ENCODE assay signal across 8 cellular contexts in genomic region chr13:29847501-29847983, GRCh38. TPM values are rescaled to one million over a fixed set of nuclear protein-coding genes. Genes with fewer than 3 reads are reported as not detected.
A peak's percentile ranks its signal among the peaks of the same experiment; 100 is the strongest.
DNase-seq lines count a peak whose midpoint lies in the region; ATAC-seq and TF ChIP-seq lines count a peak whose summit lies in the region.

No MANE protein-coding gene starts in this region.

- no peaks in the 10 kb centered on the region for H4K20me1 ChIP-seq in DND-41 (ENCODE audit: insufficient read depth, low read length)

- H3K4me1 ChIP-seq in DND-41 (ENCODE audit: insufficient read depth, low read length) (peaks cover 28% of the 10 kb centered on the region), adipocyte (ENCODE audit: control insufficient read depth, insufficient read depth, low read length) (peaks cover 43% of the 10 kb centered on the region), skeletal muscle tissue (ENCODE audit: control insufficient read depth in 3 of 3, insufficient read depth in 3 of 3, low read length in 3 of 3) (peaks cover 4 to 28% (median 9%) of the 10 kb centered on the region in 3 donors)

- peaks cover 17% of the 10 kb centered on the region for H3K79me2 ChIP-seq in DND-41 (ENCODE audit: insufficient read depth, low read length)

- no peaks in the 10 kb centered on the region for H3K36me3 ChIP-seq in DND-41 (ENCODE audit: insufficient read depth, low read length)
- H3K36me3 ChIP-seq in adipocyte (ENCODE audit: control insufficient read depth, insufficient read depth, low read length, severe bottlenecking), result no peaks in the 10 kb centered on the region
- no peaks in the 10 kb centered on the region for H3K36me3 ChIP-seq in skeletal muscle tissue (ENCODE audit: control insufficient read depth in 3 of 3, insufficient read depth in 3 of 3, low read length in 3 of 3)

- H3K4me2 ChIP-seq in DND-41 (ENCODE audit: insufficient read depth, low read length), result peak overlapping the region; percentile 60

- H3K27me3 ChIP-seq in DND-41 (ENCODE audit: insufficient read depth, low read length, poor library complexity) (no peaks in the 10 kb centered on the region), adipocyte (replicated peaks; ENCODE audit: control insufficient read depth, insufficient read depth, low read length) (no peaks in the 10 kb centered on the region), skeletal muscle tissue (ENCODE audit: control insufficient read depth in 3 of 3, insufficient read depth in 3 of 3, low read length in 3 of 3) (no peaks in the 10 kb centered on the region)

- no peak overlapping the region for H3K27ac ChIP-seq in DND-41 (ENCODE audit: low read length)
- peak overlapping the region; percentile 28 for H3K27ac ChIP-seq in skeletal muscle tissue (ENCODE audit: low read depth, low read length)

- H3K4me1 Mint-ChIP-seq in immature natural killer cell, result peaks cover 41 to 70% of the 10 kb centered on the region in 2 donors

- H3K27me3 Mint-ChIP-seq in immature natural killer cell (ENCODE audit: low read depth in 3 of 3), result peaks cover 3 to 11% (median 9%) of the 10 kb centered on the region in 3 donors

- no peak overlapping the region for H2AFZ ChIP-seq in DND-41 (ENCODE audit: low read depth, low read length)

- H3K9ac ChIP-seq in DND-41 (ENCODE audit: low read depth, low read length) (peak overlapping the region; percentile 6; the same call in 1 of the 2 replicates), adipocyte (ENCODE audit: low read length) (peak overlapping the region; percentile 80), skeletal muscle tissue (ENCODE audit: low read depth in 1 of 3, low read length in 3 of 3) (peak overlapping the region; percentile 66 to 86 (median 71))

- H3K4me3 ChIP-seq in DND-41 (ENCODE audit: low read depth in 1 of 2, low read length in 2 of 2) (peak overlapping the region in 1 of 2 experiments; percentile 40; a peak in 2 of 4 replicates), adipocyte (ENCODE audit: low read length) (peak overlapping the region; percentile 84), skeletal muscle tissue (ENCODE audit: low read length in 3 of 3) (peak overlapping the region; percentile 63 to 92 (median 64))

- no peak for DNase-seq in DND-41
- peak; percentile 83 for DNase-seq in M059J (ENCODE audit: low read depth)
- DNase-seq in adipocyte (ENCODE audit: low read depth), result peak; percentile 69
- peak in 2 of 3 donors; percentile 11 to 21 for DNase-seq in immature natural killer cell
- no peak for DNase-seq in 8988T
- DNase-seq in NCI-H1930 (lab: John Stamatoyannopoulos, UW), result no peak

- no peaks in the 10 kb centered on the region for H3K9me3 ChIP-seq in DND-41 (ENCODE audit: insufficient read depth, low read length, severe bottlenecking)
- H3K9me3 ChIP-seq in adipocyte (ENCODE audit: control insufficient read depth, low read length), result no peaks in the 10 kb centered on the region
- no peaks in the 10 kb centered on the region for H3K9me3 ChIP-seq in skeletal muscle tissue (ENCODE audit: control insufficient read depth in 3 of 3, low read length in 3 of 3)

- H3K27ac Mint-ChIP-seq in immature natural killer cell, result peak overlapping the region; percentile 87 to 93 (median 92)

- TF ChIP-seq CTCF in DND-41 (IDR thresholded peaks at IDR 0.05; ENCODE audit: borderline replicate concordance, extremely low read depth, low read length, poor library complexity, severe bottlenecking), result no peak

- H3K9me3 Mint-ChIP-seq in immature natural killer cell, result no peaks in the 10 kb centered on the region

- ATAC-seq in DND-41 (ENCODE audit: insufficient read depth, low read depth) (no peak), GM21390 (IDR thresholded peaks at IDR 0.05; ENCODE audit: unreplicated experiment) (no peak)

- no peaks in the 10 kb centered on the region for H3K36me3 Mint-ChIP-seq in immature natural killer cell

- H3K4me3 Mint-ChIP-seq in immature natural killer cell, result peak overlapping the region; percentile 93 to 99 (median 97)

RNA-seq across cellular contexts. Expression of gene UBL3, which starts 2.9 kb away (rescaled TPM):
- total RNA-seq in M059J (2014; rRNA removed; shearing (Covaris generic)), result 12.9 and 18.5 TPM in 2 replicates
- polyA plus RNA-seq in immature natural killer cell, result 10 to 100 TPM; 22.9 to 32.5 (median 27.6) TPM
- total RNA-seq in skeletal muscle tissue, result 14.6 TPM

Comparison
In these comparisons a context has a peak if more than half of its experiments do, and no peak if none do; other contexts are left out.
1. DNase-seq: peak in M059J (single experiment), adipocyte (single experiment) and immature natural killer cell (2 of 3); none in DND-41 (single experiment), 8988T (single experiment) and NCI-H1930 (0 of 2).
2. H3K9ac ChIP-seq: peak in every context shown above with its lines; median percentile 80 in adipocyte; 71 in skeletal muscle tissue; 6 in DND-41.